Comparison of ENCODE assay signal across 10 cellular contexts in genomic region chr1:13593511-13594131, GRCh38. TPM values are rescaled to one million over a fixed set of nuclear protein-coding genes. Genes with fewer than 3 reads are reported as not detected.
DNase-seq lines count a peak whose midpoint lies in the region; ATAC-seq and TF ChIP-seq lines count a peak whose summit lies in the region.
"Had no signal": no experiment of that assay in that cellular context is flagged by ENCODE, and none has a peak within 500 bp of the region (broad histone marks: within the 10 kb centered on the region; RNA-seq: fewer than 3 reads in every experiment).

No MANE protein-coding gene starts in this region.

- TF ChIP-seq POLR2A in IMR-90 (IDR thresholded peaks at IDR 0.05; ENCODE audit: low read depth, low read length) = no peak

- CTCF ChIA-PET in IMR-90 (lab: Yijun Ruan, JAX) = no interaction called here

- TF ChIP-seq CTCF in IMR-90 (conservative IDR thresholded peaks at IDR 0.05; ENCODE audit: low read depth, low read length) (no peak), epithelial cell of esophagus (IDR thresholded peaks at IDR 0.05; ENCODE audit: insufficient read depth, low read depth, low read length, missing control alignments) (no peak), lower lobe of right lung (IDR thresholded peaks at IDR 0.05) (no peak)

- no peak overlapping the region for H4K5ac ChIP-seq in IMR-90 (ENCODE audit: low read depth, low read length)

- intact Hi-C loops in IMR-90 (cut with micrococcal nuclease) = no loop called here
- intact Hi-C loops in lower lobe of right lung (cut with DNase I) = no loop called here

- ATAC-seq in IMR-90 (ENCODE audit: low read depth) = 0 out of 2 replicates have a peak, but pooled peaks have one; percentile 27
- peak; percentile 70 to 83 for ATAC-seq in lower lobe of right lung
- ATAC-seq in GM18907 (IDR thresholded peaks at IDR 0.05; ENCODE audit: unreplicated experiment) = no peak

- no peak overlapping the region for H2BK5ac ChIP-seq in IMR-90 (ENCODE audit: low read depth, low read length, poor library complexity, severe bottlenecking)

- no peak overlapping the region for H3K56ac ChIP-seq in IMR-90 (ENCODE audit: extremely low read depth, insufficient read depth, low read length)

- 8% methylated on average over 2 of the region's 10 CpGs; no CpG with 5 or more reads in 1 of the 2 experiments for WGBS in IMR-90 (ENCODE audit: extremely low coverage in 2 of 2, insufficient read length in 1 of 2), 2 experiments

- H3K4ac ChIP-seq in IMR-90 (ENCODE audit: low read depth, low read length) = no peak overlapping the region

- H3K36me3 ChIP-seq in IMR-90 (ENCODE audit: control insufficient read depth, insufficient read depth, low read length) (no peaks in the 10 kb centered on the region), lower lobe of right lung (no peaks in the 10 kb centered on the region)

- H3K9me3 ChIP-seq in IMR-90 (ENCODE audit: control insufficient read depth, insufficient read depth, low read length) (peaks cover 13% of the 10 kb centered on the region), lower lobe of right lung (no peaks in the 10 kb centered on the region)

- H3K27me3 ChIP-seq in IMR-90 (ENCODE audit: control insufficient read depth, insufficient read depth, low read length) (no peaks in the 10 kb centered on the region), lower lobe of right lung (ENCODE audit: low read depth) (peaks cover 4% of the 10 kb centered on the region)

- BruUV-seq in IMR-90 (replicated peaks; lab: Mats Ljungman, UMichigan) = no TSS peak

- H3K9ac ChIP-seq in IMR-90 (ENCODE audit: low read depth, low read length) = no peak overlapping the region

- no peak overlapping the region for H2BK15ac ChIP-seq in IMR-90 (ENCODE audit: low read depth, low read length)

- no peak for TF ChIP-seq RAD21 in IMR-90 (IDR thresholded peaks at IDR 0.05; ENCODE audit: low read length)

- no peaks in the 10 kb centered on the region for H4K20me1 ChIP-seq in IMR-90 (ENCODE audit: insufficient read depth, low read length)

- no peak overlapping the region for H2AFZ ChIP-seq in IMR-90 (replicated peaks; ENCODE audit: low read length, poor library complexity)

- H3K23ac ChIP-seq in IMR-90 (ENCODE audit: low read depth, low read length) = no peak overlapping the region

- peak; percentile 36 for DNase-seq in IMR-90
- DNase-seq in epithelial cell of esophagus (ENCODE audit: low read depth) = peak; percentile 93
- DNase-seq in lower lobe of right lung = no peak
- peak; percentile 89 for DNase-seq in stromal cell of bone marrow (ENCODE audit: low read depth)
- DNase-seq in DMS53 treated with DMSO at 0.1 percent for 48 hours (lab: John Stamatoyannopoulos, UW; ENCODE audit: unreplicated experiment) = no peak
- no peak for DNase-seq in NCI-H510A (lab: John Stamatoyannopoulos, UW)
- no peak for DNase-seq in activated CD4-positive, CD25-positive, alpha-beta regulatory T cell (lab: John Stamatoyannopoulos, UW)
- DNase-seq: activated B cell treated with CpG ODN at 0.5 μM for 24 hours, NCI-H774 had no signal

- H3K14ac ChIP-seq in IMR-90 (replicated peaks; ENCODE audit: low read depth, low read length) = no peak overlapping the region

- no peak overlapping the region for H2BK120ac ChIP-seq in IMR-90 (ENCODE audit: low read depth, low read length)

- in situ Hi-C loops in IMR-90 (cut with MboI; ENCODE audit: low sequenced_read_pairs) = no loop called here

- no peak overlapping the region for H4K8ac ChIP-seq in IMR-90 (ENCODE audit: low read depth in 2 of 2, low read length in 2 of 2)

- H3K4me3 ChIP-seq in IMR-90 (ENCODE audit: insufficient read depth, low read depth, low read length) = no peak overlapping the region
- H3K4me3 ChIP-seq in epithelial cell of esophagus (ENCODE audit: low read length) = no peak overlapping the region
- H3K4me3 ChIP-seq in lower lobe of right lung = no peak overlapping the region

- H3K4me1 ChIP-seq in IMR-90 (ENCODE audit: control insufficient read depth, insufficient read depth, low read length) (no peaks in the 10 kb centered on the region), lower lobe of right lung (peaks cover 17% of the 10 kb centered on the region)

- no peak overlapping the region; the same call in 1 of the 2 replicates for H3K18ac ChIP-seq in IMR-90 (ENCODE audit: low read depth, low read length)

- dilution Hi-C loops in IMR-90 (cut with HindIII; ENCODE audit: low sequenced_read_pairs, unreplicated experiment) = no loop called here

- H2AK9ac ChIP-seq in IMR-90 (replicated peaks; ENCODE audit: low read depth, low read length, poor library complexity) = no peak overlapping the region

- POLR2A ChIA-PET in IMR-90 (lab: Charles Lee; ENCODE audit: unreplicated experiment) = no interaction called here

- peak overlapping the region; percentile 79 for H3K27ac ChIP-seq in IMR-90 (ENCODE audit: insufficient read depth, low read length)
- peak overlapping the region; percentile 57 for H3K27ac ChIP-seq in lower lobe of right lung

- H3K79me1 ChIP-seq in IMR-90 (ENCODE audit: low read depth in 1 of 2, low read length in 2 of 2) = no peaks in the 10 kb centered on the region

- H2AK5ac ChIP-seq in IMR-90 (ENCODE audit: low read depth, low read length) = no peak overlapping the region

- H2BK20ac ChIP-seq in IMR-90 (ENCODE audit: low read depth, low read length) = no peak overlapping the region

- no peak overlapping the region for H3K4me2 ChIP-seq in IMR-90 (ENCODE audit: low read depth, low read length)

- H4K91ac ChIP-seq in IMR-90 (ENCODE audit: insufficient read depth, low read depth, low read length) = no peak overlapping the region

- no peaks in the 10 kb centered on the region for H3K9me1 ChIP-seq in IMR-90 (ENCODE audit: insufficient read depth, low read length)

TF ChIP-seq in IMR-90, 13 proteins besides CTCF, POLR2A, EP300 and RAD21:
- TF ChIP-seq CEBPB (IDR thresholded peaks at IDR 0.05; ENCODE audit: low read depth, low read length) = peak; percentile 41; the same call in 1 of the 2 replicates
- TF ChIP-seq FOS (IDR thresholded peaks at IDR 0.05; ENCODE audit: low read depth, low read length) = no peak

RNA-seq across cellular contexts. Expression of gene PDPN, which starts 10.0 kb away (rescaled TPM):
- not detected in 2 replicates for total RNA-seq in IMR-90 (2012; rRNA removed)
- polyA plus RNA-seq in IMR-90 (2012; rRNA removed) = 0.16 and 0.31 TPM in 2 replicates
- 0.12 TPM in 1 of 2 replicates, not detected in the other for polyA plus RNA-seq in IMR-90 (2012; cell fraction: cytosol; rRNA removed)
- not detected in 2 replicates for polyA plus RNA-seq in IMR-90 (2012; cell fraction: nucleus; rRNA removed; ENCODE audit: low replicate concordance)
- 33.3 TPM for total RNA-seq in lower lobe of right lung
- total RNA-seq: activated B cell treated with CpG ODN at 0.5 μM for 24 hours had no signal

Comparison
In these comparisons a context has a peak if more than half of its experiments do, and no peak if none do; other contexts are left out.
1. DNase-seq: peak in IMR-90 (single experiment), epithelial cell of esophagus (single experiment) and stromal cell of bone marrow (single experiment); none in lower lobe of right lung (single experiment), DMS53 treated with DMSO at 0.1 percent for 48 hours (single experiment), NCI-H510A (single experiment) and activated CD4-positive, CD25-positive, alpha-beta regulatory T cell (0 of 4).
2. RNA of gene PDPN, which starts 10.0 kb away (total RNA-seq): 33.3 TPM in lower lobe of right lung (single experiment); not detected in IMR-90; every median in the first group is over 10 times any median in the second.